25 cellular contexts compared by ENCODE assay signal in genomic region chr2:119250891-119251290, GRCh38.
"Had no signal": no experiment of that assay in that cellular context is flagged by ENCODE, and none has a peak within 500 bp of the region (broad histone marks: within the 10 kb centered on the region; RNA-seq: fewer than 3 reads in every experiment).

No MANE protein-coding gene starts in this region.

- H3K9me3 Mint-ChIP-seq: activated CD8-positive, alpha-beta T cell treated with anti-CD3 and anti-CD28 coated beads for 36 hours; activated naive CD4-positive, alpha-beta T cell treated with anti-CD3 and anti-CD28 coated beads for 36 hours; activated T-helper 1 cell treated with anti-CD3 and anti-CD28 coated beads, Interleukin-12 subunit alpha, Interleukin-12 subunit beta, Interleukin-2, Interleukin-4 antibody, amounts not matched to agents 30 ng/mL and 10 ng/mL and 1 ng/mL, durations not matched to agents 14 hours and 24 hours and 36 hours; T-helper 1 cell treated with Interleukin-12 subunit alpha and Interleukin-12 subunit beta and Interleukin-4 antibody, amounts not matched to agents 30 μg/mL and 1 μg/mL, for 36 hours had no signal

- H3K9me3 ChIP-seq: MG63 had no signal

- H3K27me3 Mint-ChIP-seq: activated naive CD8-positive, alpha-beta T cell had no signal

- ATAC-seq: activated CD4-positive, CD25-positive, alpha-beta regulatory T cell treated with anti-CD3 and anti-CD28 coated beads, Interleukin-2, amount 50 U/mL, for 24 hours; activated CD8-positive, alpha-beta T cell treated with anti-CD3 and anti-CD28 coated beads for 36 hours; SK-N-SH treated with all-trans-retinoic acid at 6 μM for 48 hours had no signal

- H3K4me2 ChIP-seq: KMS-11 had no signal

- H3K27ac ChIP-seq: KMS-11, SJSA1 had no signal

- FAIRE-seq: RCC 7860 had no signal

- H3K9ac ChIP-seq: KMS-11 had no signal

- H3K27me3 ChIP-seq: MG63, SJSA1 had no signal

- H3K4me3 ChIP-seq: MG63, SJSA1 had no signal

- H3K36me3 Mint-ChIP-seq: activated naive CD8-positive, alpha-beta T cell had no signal

- DNase-seq: activated CD4-positive, alpha-beta T cell treated with anti-CD3 and anti-CD28 coated beads for 4 hours; activated CD8-positive, alpha-beta memory T cell treated with anti-CD3 and anti-CD28 coated beads, Interleukin-2, amount 50 U/mL, for 4 hours; activated CD8-positive, alpha-beta T cell treated with anti-CD3 and anti-CD28 coated beads for 36 hours; activated gamma-delta T cell; activated naive CD4-positive, alpha-beta T cell treated with anti-CD3 and anti-CD28 coated beads for 36 hours; caudate nucleus; MG63; MV-4-11; NCI-H1092 treated with DMSO at 0.1 percent for 48 hours; NCI-H1417 treated with DMSO at 0.1 percent for 48 hours; NCI-H1694; NCI-H2029; NCI-H510A treated with DMSO at 0.1 percent for 48 hours; NCI-H69; NK-92 treated with Interleukin-12 subunit alpha and Interleukin-12 subunit beta, amount 100 ng/mL, for 24 hours; OCI-M1; SHP77 had no signal

- H3K27ac Mint-ChIP-seq: activated CD8-positive, alpha-beta T cell treated with anti-CD3 and anti-CD28 coated beads for 36 hours; activated naive CD4-positive, alpha-beta T cell treated with anti-CD3 and anti-CD28 coated beads for 36 hours; activated naive CD8-positive, alpha-beta T cell; activated T-helper 1 cell treated with anti-CD3 and anti-CD28 coated beads, Interleukin-12 subunit alpha, Interleukin-12 subunit beta, Interleukin-2, Interleukin-4 antibody, amounts not matched to agents 30 ng/mL and 10 ng/mL and 1 ng/mL, durations not matched to agents 14 hours and 24 hours and 36 hours; T-helper 1 cell treated with Interleukin-12 subunit alpha and Interleukin-12 subunit beta and Interleukin-4 antibody, amounts not matched to agents 30 μg/mL and 1 μg/mL, for 36 hours had no signal

- H3K4me3 Mint-ChIP-seq: activated CD8-positive, alpha-beta T cell treated with anti-CD3 and anti-CD28 coated beads for 36 hours; activated naive CD4-positive, alpha-beta T cell treated with anti-CD3 and anti-CD28 coated beads for 36 hours; activated naive CD8-positive, alpha-beta T cell; activated T-helper 1 cell treated with anti-CD3 and anti-CD28 coated beads, Interleukin-12 subunit alpha, Interleukin-12 subunit beta, Interleukin-2, Interleukin-4 antibody, amounts not matched to agents 30 ng/mL and 10 ng/mL and 1 ng/mL, durations not matched to agents 14 hours and 24 hours and 36 hours; T-helper 1 cell treated with Interleukin-12 subunit alpha and Interleukin-12 subunit beta and Interleukin-4 antibody, amounts not matched to agents 30 μg/mL and 1 μg/mL, for 36 hours had no signal
